ENCODE assay signal across 8 cellular contexts in genomic region chr5:1167728-1168709, GRCh38. TPM values are rescaled to one million over a fixed set of nuclear protein-coding genes. Genes with fewer than 3 reads are reported as not detected.
DNase-seq lines count a peak whose midpoint lies in the region; ATAC-seq and TF ChIP-seq lines count a peak whose summit lies in the region.

No MANE protein-coding gene starts in this region.

- H3K9me3 Mint-ChIP-seq in activated CD8-positive, alpha-beta T cell treated with anti-CD3 and anti-CD28 coated beads, Interleukin-2, amount 10 ng/mL, durations not matched to agents 7 days and 5 days (ENCODE audit: insufficient read depth) = no peaks in the 10 kb centered on the region
- H3K9me3 Mint-ChIP-seq in effector memory CD8-positive, alpha-beta T cell = no peaks in the 10 kb centered on the region

- CTCF ChIA-PET in AG04449 (lab: Yijun Ruan, JAX) = interaction anchor here (0.6 to 4.0 kb wide), 38 partner anchors 9 to 720 kb away, joined by 3 to 67 read pairs (median 4); partner anchors contain the start of genes BRD9 and TRIP13
- CTCF ChIA-PET in activated CD8-positive, alpha-beta T cell treated with anti-CD3 and anti-CD28 coated beads, Interleukin-2, amount 10 ng/mL, durations not matched to agents 7 days and 5 days (lab: Charles Lee) = interaction anchor here (0.7 to 2.7 kb wide), 26 partner anchors 9 to 722 kb away, joined by 3 to 21 read pairs (median 4); no protein-coding TSS in a partner anchor

- H3K4me3 Mint-ChIP-seq in activated CD8-positive, alpha-beta T cell treated with anti-CD3 and anti-CD28 coated beads, Interleukin-2, amount 10 ng/mL, durations not matched to agents 7 days and 5 days = peak overlapping the region; percentile 47
- H3K4me3 Mint-ChIP-seq in effector memory CD8-positive, alpha-beta T cell = peak overlapping the region; percentile 68 to 71

- POLR2A ChIA-PET in AG04449 (lab: Yijun Ruan, JAX) = no interaction called here
- POLR2A ChIA-PET in activated CD8-positive, alpha-beta T cell treated with anti-CD3 and anti-CD28 coated beads, Interleukin-2, amount 10 ng/mL, durations not matched to agents 7 days and 5 days (lab: Charles Lee) = no interaction called here

- no peaks in the 10 kb centered on the region for H3K36me3 Mint-ChIP-seq in activated CD8-positive, alpha-beta T cell treated with anti-CD3 and anti-CD28 coated beads, Interleukin-2, amount 10 ng/mL, durations not matched to agents 7 days and 5 days (ENCODE audit: low read depth)
- no peaks in the 10 kb centered on the region for H3K36me3 Mint-ChIP-seq in effector memory CD8-positive, alpha-beta T cell (ENCODE audit: insufficient read depth)

- H3K27ac Mint-ChIP-seq in activated CD8-positive, alpha-beta T cell treated with anti-CD3 and anti-CD28 coated beads, Interleukin-2, amount 10 ng/mL, durations not matched to agents 7 days and 5 days = no peak overlapping the region
- H3K27ac Mint-ChIP-seq in effector memory CD8-positive, alpha-beta T cell = no peak overlapping the region

- DNase-seq in AG04449 (ENCODE audit: low read depth, low spot score) = no peak
- DNase-seq in NCI-H774 (lab: John Stamatoyannopoulos, UW) = peak; percentile 82
- DNase-seq in activated CD8-positive, alpha-beta T cell treated with anti-CD3 and anti-CD28 coated beads, Interleukin-2, amount 10 ng/mL, durations not matched to agents 7 days and 5 days = peak; percentile 81
- DNase-seq in effector memory CD8-positive, alpha-beta T cell = peak; percentile 61 to 67 (median 66)
- DNase-seq in mesenteric fat pad (ENCODE audit: low spot score) = peak; percentile 89
- DNase-seq in stimulated activated CD8-positive, alpha-beta memory T cell treated with anti-CD3 and anti-CD28 coated beads, Interleukin-15, amount 100 ng/mL, for 48 hours (ENCODE audit: low read depth in 2 of 2) = peak; percentile 15 to 25

- TF ChIP-seq CTCF in AG04449 (IDR thresholded peaks at IDR 0.05; ENCODE audit: insufficient read depth, low read length, missing control alignments) = peak; percentile 80

- H3K4me1 Mint-ChIP-seq in activated CD8-positive, alpha-beta T cell treated with anti-CD3 and anti-CD28 coated beads, Interleukin-2, amount 10 ng/mL, durations not matched to agents 7 days and 5 days (ENCODE audit: low read depth) = peaks cover 14% of the 10 kb centered on the region
- H3K4me1 Mint-ChIP-seq in effector memory CD8-positive, alpha-beta T cell (ENCODE audit: low read depth in 2 of 2) = peaks cover 7 to 8% of the 10 kb centered on the region in 2 donors

- peaks cover 11% of the 10 kb centered on the region for H3K27me3 Mint-ChIP-seq in activated CD8-positive, alpha-beta T cell treated with anti-CD3 and anti-CD28 coated beads, Interleukin-2, amount 10 ng/mL, durations not matched to agents 7 days and 5 days (ENCODE audit: low read depth)
- H3K27me3 Mint-ChIP-seq in effector memory CD8-positive, alpha-beta T cell = peaks cover 21 to 66% of the 10 kb centered on the region in 2 donors

- H3K4me3 ChIP-seq in AG04449 (ENCODE audit: low read depth, low read length) = peak overlapping the region; percentile 12

- peak; percentile 66 for ATAC-seq in GM18909 (IDR thresholded peaks at IDR 0.05; ENCODE audit: poor library complexity, unreplicated experiment)
- ATAC-seq in HG03460 (IDR thresholded peaks at IDR 0.05; ENCODE audit: unreplicated experiment) = peak; percentile 72
- peak; percentile 76 for ATAC-seq in activated CD8-positive, alpha-beta T cell treated with anti-CD3 and anti-CD28 coated beads, Interleukin-2, amount 10 ng/mL, durations not matched to agents 7 days and 5 days
- ATAC-seq in effector memory CD8-positive, alpha-beta T cell (replicated peaks) = peak; percentile 82

RNA-seq across cellular contexts. Expression of gene SLC6A19, which starts 33.4 kb away (rescaled TPM):
- total RNA-seq in activated CD8-positive, alpha-beta T cell treated with anti-CD3 and anti-CD28 coated beads, Interleukin-2, amount 10 ng/mL, durations not matched to agents 7 days and 5 days = not detected
- total RNA-seq in mesenteric fat pad = 0.32 TPM

RNA-seq across cellular contexts. Expression of gene SLC12A7, which starts 56.2 kb away (rescaled TPM):
- 100 to 1,000 TPM; 101 to 111 TPM for total RNA-seq in activated CD8-positive, alpha-beta T cell treated with anti-CD3 and anti-CD28 coated beads, Interleukin-2, amount 10 ng/mL, durations not matched to agents 7 days and 5 days
- 39.4 TPM for total RNA-seq in mesenteric fat pad

RNA-seq across cellular contexts. Expression of gene SLC6A18, which starts 57.2 kb away (rescaled TPM):
- total RNA-seq in activated CD8-positive, alpha-beta T cell treated with anti-CD3 and anti-CD28 coated beads, Interleukin-2, amount 10 ng/mL, durations not matched to agents 7 days and 5 days = not detected
- not detected for total RNA-seq in mesenteric fat pad
